Comparison of ENCODE assay signal across 20 cellular contexts in genomic region chr17:41985919-41986318, GRCh38.
"Had no signal": no experiment of that assay in that cellular context is flagged by ENCODE, and none has a peak within 500 bp of the region (broad histone marks: within the 10 kb centered on the region; RNA-seq: fewer than 3 reads in every experiment).

No MANE protein-coding gene starts in this region.

- H3K4me1 ChIP-seq: psoas muscle, suprapubic skin, tibial artery had no signal

- H3K4me3 ChIP-seq: coronary artery, hepatocyte, lung, psoas muscle, right lobe of liver, suprapubic skin, tibial artery, upper lobe of left lung, vagina had no signal

- H3K27me3 ChIP-seq: hepatocyte, neutrophil, right lobe of liver, suprapubic skin, tibial artery, upper lobe of left lung, vagina had no signal

- H3K27ac ChIP-seq: coronary artery, hepatocyte, neutrophil, psoas muscle, right lobe of liver, suprapubic skin, tibial artery, upper lobe of left lung, vagina had no signal

- H3K4me3 Mint-ChIP-seq: naive thymus-derived CD4-positive, alpha-beta T cell; stimulated activated effector memory CD8-positive, alpha-beta T cell treated with anti-CD3 and anti-CD28 coated beads, Interleukin-12 subunit alpha, Interleukin-12 subunit beta, amount 100 ng/mL, for 72 hours had no signal

- H3K9me3 ChIP-seq: neutrophil, psoas muscle, right lobe of liver, suprapubic skin, tibial artery, upper lobe of left lung, vagina had no signal

- H3K4me2 ChIP-seq: hepatocyte had no signal

- H2AFZ ChIP-seq: hepatocyte had no signal

- H3K9me3 Mint-ChIP-seq: naive thymus-derived CD4-positive, alpha-beta T cell; stimulated activated effector memory CD8-positive, alpha-beta T cell treated with anti-CD3 and anti-CD28 coated beads, Interleukin-12 subunit alpha, Interleukin-12 subunit beta, amount 100 ng/mL, for 72 hours had no signal

- DNase-seq: effector CD8-positive, alpha-beta T cell; foreskin melanocyte; left colon; left ventricle myocardium superior; mesenchymal stem cell; naive thymus-derived CD4-positive, alpha-beta T cell; psoas muscle; retina; right lobe of liver; stimulated activated CD4-positive, alpha-beta T cell treated with anti-CD3 and anti-CD28 coated beads, Interleukin-4, amount 100 ng/mL, for 1 hour; stimulated activated CD8-positive, alpha-beta memory T cell treated with anti-CD3 and anti-CD28 coated beads, Interleukin-4, amount 100 ng/mL, for 48 hours; tibial artery; upper lobe of left lung had no signal

- H3K27me3 Mint-ChIP-seq: naive thymus-derived CD4-positive, alpha-beta T cell had no signal

- ATAC-seq: left colon; left ventricle myocardium superior; naive thymus-derived CD4-positive, alpha-beta T cell; psoas muscle; right lobe of liver; stimulated activated effector memory CD8-positive, alpha-beta T cell treated with anti-CD3 and anti-CD28 coated beads, Interleukin-12 subunit alpha, Interleukin-12 subunit beta, amount 100 ng/mL, for 72 hours had no signal
